19 cellular contexts compared by ENCODE assay signal in genomic region chr17:64447526-64447925, GRCh38. TPM values are rescaled to one million over a fixed set of nuclear protein-coding genes. Genes with fewer than 3 reads are reported as not detected.
DNase-seq lines count a peak whose midpoint lies in the region; ATAC-seq and TF ChIP-seq lines count a peak whose summit lies in the region.
"Had no signal": no experiment of that assay in that cellular context is flagged by ENCODE, and none has a peak within 500 bp of the region (broad histone marks: within the 10 kb centered on the region; RNA-seq: fewer than 3 reads in every experiment).

No MANE protein-coding gene starts in this region.

- 92 to 100% methylated on average over 1 of the region's 1 CpG for WGBS in heart right ventricle, 2 donors
- 95 to 100% methylated on average over 1 of the region's 1 CpG for WGBS in tibial nerve, 2 donors

- H3K4me3 Mint-ChIP-seq in natural killer cell treated with Interleukin-12 subunit alpha and Interleukin-12 subunit beta and Interleukin-15 and Interleukin-18, amount 100 ng/mL, for 72 hours, result peak overlapping the region; percentile 25
- H3K4me3 Mint-ChIP-seq in natural killer cell, result no peak overlapping the region
- no peak overlapping the region for H3K4me3 Mint-ChIP-seq in activated T-helper 1 cell treated with anti-CD3 and anti-CD28 coated beads, Interleukin-12 subunit alpha, Interleukin-12 subunit beta, Interleukin-2, Interleukin-4 antibody, amounts not matched to agents 30 ng/mL and 10 ng/mL and 1 ng/mL, durations not matched to agents 14 hours and 24 hours and 36 hours
- H3K4me3 Mint-ChIP-seq: CD8-positive, alpha-beta memory T cell had no signal

- no peak for DNase-seq in natural killer cell treated with Interleukin-12 subunit alpha and Interleukin-12 subunit beta and Interleukin-15 and Interleukin-18, amount 100 ng/mL, for 72 hours (ENCODE audit: low spot score)
- DNase-seq in natural killer cell, result no peak
- peak; percentile 9 for DNase-seq in activated T-helper 1 cell treated with anti-CD3 and anti-CD28 coated beads, Interleukin-12 subunit alpha, Interleukin-12 subunit beta, Interleukin-2, Interleukin-4 antibody, amounts not matched to agents 30 ng/mL and 10 ng/mL and 1 ng/mL, durations not matched to agents 14 hours and 24 hours and 36 hours (ENCODE audit: low spot score)
- DNase-seq in heart right ventricle, result no peak
- no peak for DNase-seq in tibial nerve (ENCODE audit: low spot score in 2 of 2)
- DNase-seq in cerebellum (ENCODE audit: low spot score), result no peak
- DNase-seq: CD8-positive, alpha-beta memory T cell; DMS 273 treated with DMSO at 0.1 percent for 48 hours; GOT3; MM.1S; NCI-H1105; NCI-H1930; NCI-H2171; NCI-H446 treated with DMSO at 0.1 percent for 48 hours; NCI-H774; SHP77 treated with DMSO at 0.1 percent for 48 hours had no signal

- H3K4me1 ChIP-seq in heart right ventricle, result peaks cover 0 to 43% (median 0%) of the 10 kb centered on the region in 9 donors
- peaks cover 0 to 37% (median 15%) of the 10 kb centered on the region in 4 donors for H3K4me1 ChIP-seq in tibial nerve

- no peak for TF ChIP-seq EP300 in tibial nerve (IDR thresholded peaks at IDR 0.05)

- ATAC-seq in natural killer cell treated with Interleukin-12 subunit alpha and Interleukin-12 subunit beta and Interleukin-15 and Interleukin-18, amount 100 ng/mL, for 72 hours, result peak; percentile 69 to 83
- ATAC-seq in natural killer cell (no peak), HG02610 (IDR thresholded peaks at IDR 0.05; ENCODE audit: unreplicated experiment) (peak; percentile 84), heart right ventricle (no peak), HG03139 (IDR thresholded peaks at IDR 0.05; ENCODE audit: unreplicated experiment) (no peak)
- ATAC-seq: HepG2 had no signal

- no peak for TF ChIP-seq POLR2A in tibial nerve (IDR thresholded peaks at IDR 0.05)

- no peaks in the 10 kb centered on the region for H3K9me3 ChIP-seq in heart right ventricle
- H3K9me3 ChIP-seq in tibial nerve, result no peaks in the 10 kb centered on the region

- no peak overlapping the region for H3K27ac ChIP-seq in heart right ventricle
- H3K27ac ChIP-seq in tibial nerve, result no peak overlapping the region

- H3K4me1 Mint-ChIP-seq in natural killer cell treated with Interleukin-12 subunit alpha and Interleukin-12 subunit beta and Interleukin-15 and Interleukin-18, amount 100 ng/mL, for 72 hours (ENCODE audit: low read depth in 2 of 2), result peaks cover 20 to 25% of the 10 kb centered on the region in 2 donors
- H3K4me1 Mint-ChIP-seq in natural killer cell, result peaks cover 8 to 11% of the 10 kb centered on the region in 2 donors
- peaks cover 40% of the 10 kb centered on the region for H3K4me1 Mint-ChIP-seq in activated T-helper 1 cell treated with anti-CD3 and anti-CD28 coated beads, Interleukin-12 subunit alpha, Interleukin-12 subunit beta, Interleukin-2, Interleukin-4 antibody, amounts not matched to agents 30 ng/mL and 10 ng/mL and 1 ng/mL, durations not matched to agents 14 hours and 24 hours and 36 hours (ENCODE audit: low read depth)

- H3K9me3 Mint-ChIP-seq in natural killer cell treated with Interleukin-12 subunit alpha and Interleukin-12 subunit beta and Interleukin-15 and Interleukin-18, amount 100 ng/mL, for 72 hours, result no peaks in the 10 kb centered on the region
- no peaks in the 10 kb centered on the region for H3K9me3 Mint-ChIP-seq in natural killer cell
- H3K9me3 Mint-ChIP-seq in activated T-helper 1 cell treated with anti-CD3 and anti-CD28 coated beads, Interleukin-12 subunit alpha, Interleukin-12 subunit beta, Interleukin-2, Interleukin-4 antibody, amounts not matched to agents 30 ng/mL and 10 ng/mL and 1 ng/mL, durations not matched to agents 14 hours and 24 hours and 36 hours, result no peaks in the 10 kb centered on the region
- H3K9me3 Mint-ChIP-seq: CD8-positive, alpha-beta memory T cell had no signal

- TF ChIP-seq CTCF in natural killer cell (IDR thresholded peaks at IDR 0.05), result no peak
- TF ChIP-seq CTCF in heart right ventricle (IDR thresholded peaks at IDR 0.05), result no peak
- no peak for TF ChIP-seq CTCF in tibial nerve (IDR thresholded peaks at IDR 0.05)

- H3K27ac Mint-ChIP-seq in natural killer cell treated with Interleukin-12 subunit alpha and Interleukin-12 subunit beta and Interleukin-15 and Interleukin-18, amount 100 ng/mL, for 72 hours, result peak overlapping the region; percentile 23 to 31
- H3K27ac Mint-ChIP-seq in natural killer cell, result no peak overlapping the region
- H3K27ac Mint-ChIP-seq in activated T-helper 1 cell treated with anti-CD3 and anti-CD28 coated beads, Interleukin-12 subunit alpha, Interleukin-12 subunit beta, Interleukin-2, Interleukin-4 antibody, amounts not matched to agents 30 ng/mL and 10 ng/mL and 1 ng/mL, durations not matched to agents 14 hours and 24 hours and 36 hours, result peak overlapping the region; percentile 31

- H3K27me3 Mint-ChIP-seq in natural killer cell treated with Interleukin-12 subunit alpha and Interleukin-12 subunit beta and Interleukin-15 and Interleukin-18, amount 100 ng/mL, for 72 hours, result no peaks in the 10 kb centered on the region
- H3K27me3 Mint-ChIP-seq in natural killer cell (ENCODE audit: low read depth in 2 of 2), result no peaks in the 10 kb centered on the region
- H3K27me3 Mint-ChIP-seq in activated T-helper 1 cell treated with anti-CD3 and anti-CD28 coated beads, Interleukin-12 subunit alpha, Interleukin-12 subunit beta, Interleukin-2, Interleukin-4 antibody, amounts not matched to agents 30 ng/mL and 10 ng/mL and 1 ng/mL, durations not matched to agents 14 hours and 24 hours and 36 hours (ENCODE audit: insufficient read depth), result no peaks in the 10 kb centered on the region

- no peaks in the 10 kb centered on the region for H3K36me3 Mint-ChIP-seq in natural killer cell treated with Interleukin-12 subunit alpha and Interleukin-12 subunit beta and Interleukin-15 and Interleukin-18, amount 100 ng/mL, for 72 hours
- H3K36me3 Mint-ChIP-seq in natural killer cell, result no peaks in the 10 kb centered on the region
- no peaks in the 10 kb centered on the region for H3K36me3 Mint-ChIP-seq in activated T-helper 1 cell treated with anti-CD3 and anti-CD28 coated beads, Interleukin-12 subunit alpha, Interleukin-12 subunit beta, Interleukin-2, Interleukin-4 antibody, amounts not matched to agents 30 ng/mL and 10 ng/mL and 1 ng/mL, durations not matched to agents 14 hours and 24 hours and 36 hours (ENCODE audit: low read depth)
- H3K36me3 Mint-ChIP-seq: CD8-positive, alpha-beta memory T cell had no signal

- intact Hi-C loops in natural killer cell (cut with micrococcal nuclease), result no loop called here
- intact Hi-C loops in activated T-helper 1 cell treated with anti-CD3 and anti-CD28 coated beads, Interleukin-12 subunit alpha, Interleukin-12 subunit beta, Interleukin-2, Interleukin-4 antibody, amounts not matched to agents 30 ng/mL and 10 ng/mL and 1 ng/mL, durations not matched to agents 14 hours and 24 hours and 36 hours (cut with micrococcal nuclease), result no loop called here
- intact Hi-C loops in heart right ventricle (cut with DNase I), result no loop called here

- H3K36me3 ChIP-seq in heart right ventricle (peaks cover 0 to 11% (median 0%) of the 10 kb centered on the region in 9 donors), tibial nerve (no peaks in the 10 kb centered on the region)

- no peak overlapping the region for H3K4me3 ChIP-seq in heart right ventricle
- H3K4me3 ChIP-seq in tibial nerve, result no peak overlapping the region

- no peaks in the 10 kb centered on the region for H3K27me3 ChIP-seq in heart right ventricle
- H3K27me3 ChIP-seq in tibial nerve, result no peaks in the 10 kb centered on the region

RNA-seq across cellular contexts. Expression of gene MILR1, which starts 1.4 kb away (rescaled TPM):
- 1 to 10 TPM; 5.0 to 6.9 TPM for total RNA-seq in natural killer cell treated with Interleukin-12 subunit alpha and Interleukin-12 subunit beta and Interleukin-15 and Interleukin-18, amount 100 ng/mL, for 72 hours
- 10 to 100 TPM in 1 of 3 donors, 1 to 10 TPM in 2; 2.2 to 12.0 (median 3.3) TPM for total RNA-seq in natural killer cell
- total RNA-seq in activated T-helper 1 cell treated with anti-CD3 and anti-CD28 coated beads, Interleukin-12 subunit alpha, Interleukin-12 subunit beta, Interleukin-2, Interleukin-4 antibody, amounts not matched to agents 30 ng/mL and 10 ng/mL and 1 ng/mL, durations not matched to agents 14 hours and 24 hours and 36 hours, result 0.26 and 0.37 TPM in 2 replicates
- 10 to 100 TPM in 1 of 10 donors, 1 to 10 TPM in 9; 1.0 to 13.3 (median 1.2) TPM for total RNA-seq in heart right ventricle
- polyA plus RNA-seq in heart right ventricle, result 1 to 10 TPM; 1.5 to 3.3 TPM
- 10 to 100 TPM in 1 of 4 donors, 1 to 10 TPM in 3; 3.1 to 27.0 (median 6.4) TPM for total RNA-seq in tibial nerve
- total RNA-seq in cerebellum, result 3.0 TPM
- polyA plus RNA-seq: CD8-positive, alpha-beta memory T cell had no signal

RNA-seq across cellular contexts. Expression of gene POLG2, which starts 49.3 kb away (rescaled TPM):
- 10 to 100 TPM; 32.6 to 61.1 TPM for total RNA-seq in natural killer cell treated with Interleukin-12 subunit alpha and Interleukin-12 subunit beta and Interleukin-15 and Interleukin-18, amount 100 ng/mL, for 72 hours
- total RNA-seq in natural killer cell (10 to 100 TPM; 34.7 to 65.3 (median 41.2) TPM), heart right ventricle (10 to 100 TPM in 3 of 10 donors, 1 to 10 TPM in 7; 5.1 to 11.1 (median 6.5) TPM), tibial nerve (10 to 100 TPM in 2 of 4 donors, 1 to 10 TPM in 2; 5.9 to 17.1 (median 10.3) TPM), cerebellum (12.9 TPM)
- total RNA-seq in activated T-helper 1 cell treated with anti-CD3 and anti-CD28 coated beads, Interleukin-12 subunit alpha, Interleukin-12 subunit beta, Interleukin-2, Interleukin-4 antibody, amounts not matched to agents 30 ng/mL and 10 ng/mL and 1 ng/mL, durations not matched to agents 14 hours and 24 hours and 36 hours, result 33.3 and 36.5 TPM in 2 replicates
- 1 to 10 TPM; 4.8 to 7.2 TPM for polyA plus RNA-seq in heart right ventricle

RNA-seq across cellular contexts. Expression of gene PECAM1, which starts 56.9 kb away (rescaled TPM):
- total RNA-seq in natural killer cell treated with Interleukin-12 subunit alpha and Interleukin-12 subunit beta and Interleukin-15 and Interleukin-18, amount 100 ng/mL, for 72 hours, result 10 to 100 TPM in 1 of 2 donors, 1 to 10 TPM in 1; 8.1 to 17.1 TPM
- total RNA-seq in natural killer cell, result 10 to 100 TPM; 57.1 to 79.8 (median 72.6) TPM
- total RNA-seq in activated T-helper 1 cell treated with anti-CD3 and anti-CD28 coated beads, Interleukin-12 subunit alpha, Interleukin-12 subunit beta, Interleukin-2, Interleukin-4 antibody, amounts not matched to agents 30 ng/mL and 10 ng/mL and 1 ng/mL, durations not matched to agents 14 hours and 24 hours and 36 hours, result 6.9 and 7.4 TPM in 2 replicates
- total RNA-seq in heart right ventricle, result 100 to 1,000 TPM in 5 of 10 donors, 10 to 100 TPM in 5; 70.3 to 187 (median 105) TPM
- 10 to 100 TPM; 31.7 to 66.5 TPM for polyA plus RNA-seq in heart right ventricle
- total RNA-seq in tibial nerve, result 100 to 1,000 TPM in 3 of 4 donors, 10 to 100 TPM in 1; 70.7 to 128 (median 126) TPM
- 6.8 TPM for total RNA-seq in cerebellum

RNA-seq across cellular contexts. Expression of gene DDX5, which starts 58.6 kb away (rescaled TPM):
- 1,000 to 10,000 TPM in 1 of 2 donors, 100 to 1,000 TPM in 1; 987 to 1,102 TPM for total RNA-seq in natural killer cell treated with Interleukin-12 subunit alpha and Interleukin-12 subunit beta and Interleukin-15 and Interleukin-18, amount 100 ng/mL, for 72 hours
- total RNA-seq in natural killer cell, result 1,000 to 10,000 TPM; 2,956 to 3,334 (median 3,276) TPM
- total RNA-seq in activated T-helper 1 cell treated with anti-CD3 and anti-CD28 coated beads, Interleukin-12 subunit alpha, Interleukin-12 subunit beta, Interleukin-2, Interleukin-4 antibody, amounts not matched to agents 30 ng/mL and 10 ng/mL and 1 ng/mL, durations not matched to agents 14 hours and 24 hours and 36 hours, result 920 and 926 TPM in 2 replicates
- 100 to 1,000 TPM; 301 to 474 (median 349) TPM for total RNA-seq in heart right ventricle
- 100 to 1,000 TPM; 215 to 456 TPM for polyA plus RNA-seq in heart right ventricle
- 100 to 1,000 TPM; 471 to 820 (median 648) TPM for total RNA-seq in tibial nerve
- total RNA-seq in cerebellum, result 380 TPM

RNA-seq across cellular contexts. Expression of gene CEP95, which starts 59.3 kb away (rescaled TPM):
- total RNA-seq in natural killer cell treated with Interleukin-12 subunit alpha and Interleukin-12 subunit beta and Interleukin-15 and Interleukin-18, amount 100 ng/mL, for 72 hours, result 10 to 100 TPM; 47.7 to 74.3 TPM
- 100 to 1,000 TPM; 152 to 187 (median 186) TPM for total RNA-seq in natural killer cell
- 42.4 and 46.4 TPM in 2 replicates for total RNA-seq in activated T-helper 1 cell treated with anti-CD3 and anti-CD28 coated beads, Interleukin-12 subunit alpha, Interleukin-12 subunit beta, Interleukin-2, Interleukin-4 antibody, amounts not matched to agents 30 ng/mL and 10 ng/mL and 1 ng/mL, durations not matched to agents 14 hours and 24 hours and 36 hours
- 10 to 100 TPM in 9 of 10 donors, 1 to 10 TPM in 1; 8.6 to 19.7 (median 14.6) TPM for total RNA-seq in heart right ventricle
- polyA plus RNA-seq in heart right ventricle, result 10 to 100 TPM; 11.7 to 62.4 TPM
- total RNA-seq in tibial nerve, result 10 to 100 TPM; 45.7 to 73.9 (median 59.3) TPM
- 107 TPM for total RNA-seq in cerebellum

Comparison
In these comparisons a context has a peak if more than half of its experiments do, and no peak if none do; other contexts are left out.
1. ATAC-seq: peak in natural killer cell treated with Interleukin-12 subunit alpha and Interleukin-12 subunit beta and Interleukin-15 and Interleukin-18, amount 100 ng/mL, for 72 hours (2 of 2) and HG02610 (single experiment); none in natural killer cell (0 of 3), heart right ventricle (0 of 8) and HG03139 (single experiment).
2. H3K27ac Mint-ChIP-seq: peak in natural killer cell treated with Interleukin-12 subunit alpha and Interleukin-12 subunit beta and Interleukin-15 and Interleukin-18, amount 100 ng/mL, for 72 hours (2 of 2) and activated T-helper 1 cell treated with anti-CD3 and anti-CD28 coated beads, Interleukin-12 subunit alpha, Interleukin-12 subunit beta, Interleukin-2, Interleukin-4 antibody, amounts not matched to agents 30 ng/mL and 10 ng/mL and 1 ng/mL, durations not matched to agents 14 hours and 24 hours and 36 hours (single experiment); none in natural killer cell (0 of 2).